In genomic region chr11:128940156-128940555, GRCh38 we compare ENCODE assay signal across 19 cellular contexts. TPM values are rescaled to one million over a fixed set of nuclear protein-coding genes. Genes with fewer than 3 reads are reported as not detected.
"Had no signal": no experiment of that assay in that cellular context is flagged by ENCODE, and none has a peak within 500 bp of the region (broad histone marks: within the 10 kb centered on the region; RNA-seq: fewer than 3 reads in every experiment).

No MANE protein-coding gene starts in this region.

- H3K36me3 Mint-ChIP-seq: WTC11 had no signal

- H3K9me3 ChIP-seq: adrenal gland, gastroesophageal sphincter, spleen, stomach, thoracic aorta, uterus had no signal

- H3K27me3 ChIP-seq: adrenal gland, uterus had no signal

- H3K36me3 ChIP-seq: adrenal gland, gastroesophageal sphincter, spleen, stomach, thoracic aorta, uterus had no signal

- H3K27ac ChIP-seq: adrenal gland, gastroesophageal sphincter, spleen, stomach, thoracic aorta, uterus had no signal

- H3K4me1 ChIP-seq: adrenal gland, gastroesophageal sphincter, stomach, uterus had no signal

- H3K27me3 Mint-ChIP-seq: activated T-cell treated with anti-CD3 and anti-CD28 coated beads, Interleukin-2, amount 50 U/mL, for 24 hours had no signal

- DNase-seq: activated CD4-positive, alpha-beta memory T cell treated with anti-CD3 and anti-CD28 coated beads, Interleukin-2, amount 10 ng/mL, durations not matched to agents 7 days and 5 days; activated CD4-positive, alpha-beta T cell treated with anti-CD3 and anti-CD28 coated beads for 4 hours; activated naive CD4-positive, alpha-beta T cell treated with anti-CD3 and anti-CD28 coated beads, Interleukin-2, amount 50 U/mL, for 16 hours; activated T-cell treated with anti-CD3 and anti-CD28 coated beads, Interleukin-2, amount 50 U/mL, for 24 hours; adrenal gland; kidney; left ventricle myocardium superior; mesendoderm; nephron progenitor cell; right cardiac atrium; spleen; stomach; T-helper 2 cell; uterus had no signal

- H3K4me3 ChIP-seq: adrenal gland, gastroesophageal sphincter, spleen, stomach, thoracic aorta, uterus had no signal

- H3K4me1 Mint-ChIP-seq: activated CD4-positive, alpha-beta memory T cell treated with anti-CD3 and anti-CD28 coated beads, Interleukin-2, amount 10 ng/mL, durations not matched to agents 7 days and 5 days had no signal

- H3K4me3 Mint-ChIP-seq: activated CD4-positive, alpha-beta memory T cell treated with anti-CD3 and anti-CD28 coated beads, Interleukin-2, amount 10 ng/mL, durations not matched to agents 7 days and 5 days; activated T-cell treated with anti-CD3 and anti-CD28 coated beads, Interleukin-2, amount 50 U/mL, for 24 hours; nephron progenitor cell; WTC11 had no signal

- H3K9me3 Mint-ChIP-seq: activated CD4-positive, alpha-beta memory T cell treated with anti-CD3 and anti-CD28 coated beads, Interleukin-2, amount 10 ng/mL, durations not matched to agents 7 days and 5 days; activated T-cell treated with anti-CD3 and anti-CD28 coated beads, Interleukin-2, amount 50 U/mL, for 24 hours; nephron progenitor cell; WTC11 had no signal

- H3K27ac Mint-ChIP-seq: activated CD4-positive, alpha-beta memory T cell treated with anti-CD3 and anti-CD28 coated beads, Interleukin-2, amount 10 ng/mL, durations not matched to agents 7 days and 5 days; activated T-cell treated with anti-CD3 and anti-CD28 coated beads, Interleukin-2, amount 50 U/mL, for 24 hours; nephron progenitor cell; progenitor cell of endocrine pancreas; WTC11 had no signal

RNA-seq across cellular contexts. Expression of gene TP53AIP1, which starts 2.5 kb away (rescaled TPM):
- total RNA-seq: activated CD4-positive, alpha-beta memory T cell treated with anti-CD3 and anti-CD28 coated beads, Interleukin-2, amount 10 ng/mL, durations not matched to agents 7 days and 5 days; cardiac septum; left ventricle myocardium superior; right cardiac atrium; stomach; thoracic aorta had no signal

RNA-seq across cellular contexts. Expression of gene KCNJ5, which starts 49.0 kb away (rescaled TPM):
- total RNA-seq: activated CD4-positive, alpha-beta memory T cell treated with anti-CD3 and anti-CD28 coated beads, Interleukin-2, amount 10 ng/mL, durations not matched to agents 7 days and 5 days had no signal
